Comparison of ENCODE assay signal across 28 cellular contexts in the genomic region with DNA sequence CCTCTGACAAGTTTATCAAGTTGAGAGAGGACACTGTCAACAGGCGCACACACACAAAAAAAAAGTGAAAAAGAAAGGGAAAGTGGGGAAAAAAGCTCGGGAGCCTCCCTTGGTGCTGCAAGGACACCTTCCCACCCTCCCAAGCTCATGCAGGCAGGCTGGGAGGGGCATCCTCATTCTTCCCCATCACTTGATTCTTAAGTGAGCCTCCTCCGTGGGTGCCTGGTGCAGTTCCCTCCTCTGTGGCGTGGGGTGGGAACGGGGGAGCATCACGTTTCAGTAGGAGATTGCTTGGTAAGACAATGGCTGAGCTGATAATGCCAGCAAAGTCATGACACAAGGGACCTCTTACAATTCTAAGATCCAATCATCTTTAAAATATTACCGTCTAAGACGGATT.
"Had no signal": no experiment of that assay in that cellular context is flagged by ENCODE, and none has a peak within 500 bp of the region (broad histone marks: within the 10 kb centered on the region; RNA-seq: fewer than 3 reads in every experiment).

No MANE protein-coding gene starts in this region.

- H3K27ac ChIP-seq: left ventricle myocardium inferior, neural progenitor cell, pancreas, prostate gland, skin epidermis, stomach, testis, thyroid gland, transverse colon, upper lobe of left lung, vagina had no signal

- H3K27me3 ChIP-seq: neural progenitor cell, pancreas, testis, thyroid gland, transverse colon, upper lobe of left lung, vagina had no signal

- H3K4me2 ChIP-seq: neural progenitor cell had no signal

- H3K4me1 Mint-ChIP-seq: naive B cell; natural killer cell; stimulated activated naive B cell treated with anti-CD40 and anti-IgM and Interleukin-4, amounts not matched to agents 10 μg/mL and 1 μg/mL and 100 μg/mL, for 72 hours had no signal

- H3K4me3 ChIP-seq: left ventricle myocardium inferior, lung, neural progenitor cell, pancreas, prostate gland, skin epidermis, stomach, testis, thyroid gland, transverse colon, upper lobe of left lung, vagina had no signal

- ATAC-seq: natural killer cell; pancreas; sciatic nerve; stimulated activated naive B cell treated with anti-CD40 and anti-IgM and Interleukin-4, amounts not matched to agents 10 μg/mL and 1 μg/mL and 100 μg/mL, for 72 hours; stimulated activated naive CD8-positive, alpha-beta T cell treated with anti-CD3 and anti-CD28 coated beads, Interleukin-15, Interleukin-2, amounts not matched to agents 100 U/mL and 50 U/mL, for 24 hours had no signal

- H3K4me3 Mint-ChIP-seq: mesothelial cell of epicardium; naive B cell; natural killer cell; nephron progenitor cell; neural progenitor cell; stimulated activated naive B cell treated with anti-CD40 and anti-IgM and Interleukin-4, amounts not matched to agents 10 μg/mL and 1 μg/mL and 100 μg/mL, for 72 hours had no signal

- DNase-seq: islet precursor cell; left ventricle myocardium inferior; mesendoderm; naive B cell; natural killer cell; nephron progenitor cell; pancreas; posterior cingulate gyrus; retina; right cardiac atrium; stimulated activated CD4-positive, alpha-beta T cell treated with anti-CD3 and anti-CD28 coated beads, Interleukin-12 subunit alpha, Interleukin-12 subunit beta, amount 100 ng/mL, for 4 hours; stimulated activated CD4-positive, alpha-beta T cell treated with anti-CD3 and anti-CD28 coated beads, Interleukin-15, amount 100 ng/mL, for 24 hours; stimulated activated CD4-positive, alpha-beta T cell treated with anti-CD3 and anti-CD28 coated beads, Interleukin-2, amount 100 ng/mL, for 24 hours; stimulated activated CD4-positive, alpha-beta T cell treated with anti-CD3 and anti-CD28 coated beads, Interleukin-4, amount 100 ng/mL, for 1 hour; stimulated activated naive B cell treated with anti-CD40 and anti-IgM and Interleukin-4, amounts not matched to agents 10 μg/mL and 1 μg/mL and 100 μg/mL, for 72 hours; stimulated activated naive CD8-positive, alpha-beta T cell treated with anti-CD3 and anti-CD28 coated beads, Interleukin-15, Interleukin-2, amounts not matched to agents 100 U/mL and 50 U/mL, for 24 hours; stomach; testis; thyroid gland; transverse colon had no signal

- H3K27ac Mint-ChIP-seq: mesothelial cell of epicardium; naive B cell; natural killer cell; nephron progenitor cell; neural progenitor cell; stimulated activated naive B cell treated with anti-CD40 and anti-IgM and Interleukin-4, amounts not matched to agents 10 μg/mL and 1 μg/mL and 100 μg/mL, for 72 hours had no signal

- H3K9ac ChIP-seq: neural progenitor cell had no signal

- H3K9me3 ChIP-seq: left ventricle myocardium inferior, pancreas, prostate gland, stomach, testis, thyroid gland, transverse colon, upper lobe of left lung, vagina had no signal

- H3K9me3 Mint-ChIP-seq: mesothelial cell of epicardium, nephron progenitor cell, neural progenitor cell had no signal

- H3K36me3 ChIP-seq: left ventricle myocardium inferior, neural progenitor cell, pancreas, prostate gland, stomach, thyroid gland, transverse colon, upper lobe of left lung, vagina had no signal

- H3K36me3 Mint-ChIP-seq: mesothelial cell of epicardium; natural killer cell; neural progenitor cell; stimulated activated naive B cell treated with anti-CD40 and anti-IgM and Interleukin-4, amounts not matched to agents 10 μg/mL and 1 μg/mL and 100 μg/mL, for 72 hours had no signal

- H3K4me1 ChIP-seq: left ventricle myocardium inferior, pancreas, prostate gland, stomach, testis, thyroid gland, upper lobe of left lung, vagina had no signal

- H2AFZ ChIP-seq: neural progenitor cell had no signal
